18 cellular contexts compared by ENCODE assay signal in the genomic region with DNA sequence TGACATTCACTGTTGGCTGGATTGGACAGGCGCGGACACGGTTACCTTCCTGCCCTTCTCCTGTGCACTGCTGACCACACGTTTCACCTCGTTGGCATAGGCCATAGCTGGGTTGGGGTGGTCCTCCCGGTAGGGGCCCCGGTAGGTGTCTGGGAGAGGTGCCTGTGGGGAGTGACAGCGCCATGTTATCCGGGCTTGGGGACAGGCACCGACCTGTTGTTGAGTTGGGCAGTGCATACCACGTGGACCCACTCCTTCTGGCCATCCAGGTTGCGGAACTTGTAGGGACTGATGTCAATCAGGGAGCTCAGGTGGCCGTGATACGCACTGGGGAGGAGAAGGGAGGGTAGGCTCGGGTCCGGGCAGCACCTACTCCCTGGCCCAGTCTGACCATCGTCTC. TPM values are rescaled to one million over a fixed set of nuclear protein-coding genes. Genes with fewer than 3 reads are reported as not detected.
A peak's percentile ranks its signal among the peaks of the same experiment; 100 is the strongest.
DNase-seq lines count a peak whose midpoint lies in the region; ATAC-seq, FAIRE-seq and TF ChIP-seq lines count a peak whose summit lies in the region.
"Had no signal": no experiment of that assay in that cellular context is flagged by ENCODE, and none has a peak within 500 bp of the region (broad histone marks: within the 10 kb centered on the region; RNA-seq: fewer than 3 reads in every experiment).

No MANE protein-coding gene starts in this region.

- H3K4me1 Mint-ChIP-seq in stimulated activated effector memory CD8-positive, alpha-beta T cell treated with anti-CD3 and anti-CD28 coated beads, Interleukin-12 subunit alpha, Interleukin-12 subunit beta, amount 100 ng/mL, for 72 hours: peaks cover 72% of the 10 kb centered on the region
- peaks cover 35 to 64% (median 51%) of the 10 kb centered on the region in 4 donors for H3K4me1 Mint-ChIP-seq in CD4-positive, alpha-beta memory T cell

- no peak overlapping the region for H3K27ac ChIP-seq in left ventricle myocardium inferior (replicated peaks)
- peak overlapping the region; percentile 37 for H3K27ac ChIP-seq in RWPE1
- no peak overlapping the region for H3K27ac ChIP-seq in kidney (ENCODE audit: low read depth in 2 of 2, low read length in 2 of 2)
- H3K27ac ChIP-seq in CD4-positive, alpha-beta memory T cell (ENCODE audit: low read depth, low read length): no peak overlapping the region
- H3K27ac ChIP-seq: SJSA1 had no signal

- FAIRE-seq in kidney (lab: Jason Lieb, UNC): no peak
- FAIRE-seq: A204.1 had no signal

- DNase-seq in left ventricle myocardium inferior (peak; percentile 9), cardiac septum (ENCODE audit: low spot score) (no peak), RWPE1 (ENCODE audit: low spot score) (no peak), kidney (peak; percentile 67), NCI-H1694 treated with DMSO at 0.1 percent for 48 hours (lab: John Stamatoyannopoulos, UW) (no peak)
- DNase-seq in stimulated activated effector memory CD8-positive, alpha-beta T cell treated with anti-CD3 and anti-CD28 coated beads, Interleukin-12 subunit alpha, Interleukin-12 subunit beta, amount 100 ng/mL, for 72 hours (ENCODE audit: low spot score in 2 of 2): no peak
- no peak for DNase-seq in CD4-positive, alpha-beta memory T cell
- DNase-seq: C1 segment of cervical spinal cord, EL, HCEC 1CT, IMR-90, NCI-H1105 treated with DMSO at 0.1 percent for 48 hours, NCI-H187, NCI-H69 had no signal

- H3K4me3 ChIP-seq in left ventricle myocardium inferior (no peak overlapping the region), kidney (ENCODE audit: low read length in 2 of 2) (no peak overlapping the region)
- H3K4me3 ChIP-seq in CD4-positive, alpha-beta memory T cell (ENCODE audit: low read length in 2 of 2): no peak overlapping the region
- H3K4me3 ChIP-seq: SJSA1 had no signal

- no peak overlapping the region for H3K4me3 Mint-ChIP-seq in stimulated activated effector memory CD8-positive, alpha-beta T cell treated with anti-CD3 and anti-CD28 coated beads, Interleukin-12 subunit alpha, Interleukin-12 subunit beta, amount 100 ng/mL, for 72 hours
- no peak overlapping the region for H3K4me3 Mint-ChIP-seq in CD4-positive, alpha-beta memory T cell

- CTCF ChIA-PET in RWPE1 (lab: Yijun Ruan, JAX): interaction anchor here (0.6 to 1.0 kb wide), 2 partner anchors 11 to 20 kb away, joined by 3 read pairs; a partner anchor contains a TSS
- CTCF ChIA-PET in CD4-positive, alpha-beta memory T cell (lab: Charles Lee; ENCODE audit: partially characterized antibody): no interaction called here

- H3K9ac ChIP-seq in kidney (ENCODE audit: low read length in 2 of 2): no peak overlapping the region

- H3K27ac Mint-ChIP-seq in stimulated activated effector memory CD8-positive, alpha-beta T cell treated with anti-CD3 and anti-CD28 coated beads, Interleukin-12 subunit alpha, Interleukin-12 subunit beta, amount 100 ng/mL, for 72 hours: peak overlapping the region; percentile 91
- H3K27ac Mint-ChIP-seq in CD4-positive, alpha-beta memory T cell: no peak overlapping the region

- H3K9me3 ChIP-seq in left ventricle myocardium inferior (replicated peaks): peaks cover 4% of the 10 kb centered on the region
- no peaks in the 10 kb centered on the region for H3K9me3 ChIP-seq in kidney (ENCODE audit: control insufficient read depth in 1 of 2, low read length in 2 of 2)
- H3K9me3 ChIP-seq in CD4-positive, alpha-beta memory T cell (ENCODE audit: control insufficient read depth in 1 of 2, low read length in 2 of 2): no peaks in the 10 kb centered on the region
- H3K9me3 ChIP-seq: SJSA1 had no signal

- no peaks in the 10 kb centered on the region for H3K9me3 Mint-ChIP-seq in stimulated activated effector memory CD8-positive, alpha-beta T cell treated with anti-CD3 and anti-CD28 coated beads, Interleukin-12 subunit alpha, Interleukin-12 subunit beta, amount 100 ng/mL, for 72 hours
- H3K9me3 Mint-ChIP-seq in CD4-positive, alpha-beta memory T cell: no peaks in the 10 kb centered on the region

- H3K4me1 ChIP-seq in left ventricle myocardium inferior: peaks cover 8% of the 10 kb centered on the region
- H3K4me1 ChIP-seq in kidney (ENCODE audit: control insufficient read depth in 1 of 2, insufficient read depth in 1 of 2, low read depth in 1 of 2, low read length in 2 of 2): peaks cover 0 to 5% of the 10 kb centered on the region in 2 donors
- H3K4me1 ChIP-seq in CD4-positive, alpha-beta memory T cell (ENCODE audit: insufficient read depth, low read length): peaks cover 11% of the 10 kb centered on the region
- H3K4me1 ChIP-seq: SJSA1 had no signal

- H3K36me3 ChIP-seq in left ventricle myocardium inferior (peaks cover 78% of the 10 kb centered on the region), kidney (ENCODE audit: control insufficient read depth in 1 of 2, insufficient read depth in 2 of 2, low read length in 2 of 2) (peaks cover 13 to 30% of the 10 kb centered on the region in 2 donors)
- H3K36me3 ChIP-seq in CD4-positive, alpha-beta memory T cell (ENCODE audit: insufficient read depth, low read length): peaks cover 52% of the 10 kb centered on the region

- POLR2A ChIA-PET in RWPE1 (lab: Yijun Ruan, JAX; ENCODE audit: low non-redundant PET): interaction anchor here (0.6 kb wide), 1 partner anchor 453 kb away, joined by 3 read pairs; no protein-coding TSS in a partner anchor
- POLR2A ChIA-PET in CD4-positive, alpha-beta memory T cell (lab: Charles Lee; ENCODE audit: partially characterized antibody): interaction anchor here (1.4 kb wide), 1 partner anchor 20 kb away, joined by 4 read pairs; a partner anchor contains a TSS

- no peak for ATAC-seq in stimulated activated effector memory CD8-positive, alpha-beta T cell treated with anti-CD3 and anti-CD28 coated beads, Interleukin-12 subunit alpha, Interleukin-12 subunit beta, amount 100 ng/mL, for 72 hours
- no peak for ATAC-seq in GM21360 (IDR thresholded peaks at IDR 0.05; ENCODE audit: unreplicated experiment)

- intact Hi-C loops in left ventricle myocardium inferior (cut with micrococcal nuclease) (no loop called here), cardiac septum (cut with DNase I) (no loop called here), kidney (cut with DNase I) (no loop called here)
- intact Hi-C loops in CD4-positive, alpha-beta memory T cell (cut with micrococcal nuclease): no loop called here

- no peaks in the 10 kb centered on the region for H3K27me3 ChIP-seq in left ventricle myocardium inferior (ENCODE audit: low read depth)
- H3K27me3 ChIP-seq in CD4-positive, alpha-beta memory T cell (ENCODE audit: insufficient read depth, low read length): no peaks in the 10 kb centered on the region
- H3K27me3 ChIP-seq: SJSA1 had no signal

- no peak for TF ChIP-seq CTCF in left ventricle myocardium inferior (IDR thresholded peaks at IDR 0.05; ENCODE audit: borderline replicate concordance)
- no peak for TF ChIP-seq CTCF in RWPE1 (conservative IDR thresholded peaks at IDR 0.05; ENCODE audit: low read depth)
- no peak for TF ChIP-seq CTCF in kidney (IDR thresholded peaks at IDR 0.05; ENCODE audit: borderline replicate concordance, extremely low read depth, insufficient read depth)

- H3K27me3 Mint-ChIP-seq in CD4-positive, alpha-beta memory T cell: no peaks in the 10 kb centered on the region

- peaks cover 92% of the 10 kb centered on the region for H3K36me3 Mint-ChIP-seq in stimulated activated effector memory CD8-positive, alpha-beta T cell treated with anti-CD3 and anti-CD28 coated beads, Interleukin-12 subunit alpha, Interleukin-12 subunit beta, amount 100 ng/mL, for 72 hours
- peaks cover 50 to 66% of the 10 kb centered on the region in 2 donors for H3K36me3 Mint-ChIP-seq in CD4-positive, alpha-beta memory T cell

RNA-seq across cellular contexts. Expression of a gene that starts 8.2 kb away (rescaled TPM):
- total RNA-seq in left ventricle myocardium inferior (34.0 TPM), cardiac septum (55.3 TPM), kidney (116 TPM)
- 35.3 TPM for polyA plus RNA-seq in kidney (ENCODE audit: insufficient read depth, low read depth, low replicate concordance)
- 100 to 1,000 TPM; 234 to 251 TPM for total RNA-seq in CD4-positive, alpha-beta memory T cell
- polyA plus RNA-seq in CD4-positive, alpha-beta memory T cell: 10 to 100 TPM; 38.7 to 44.6 TPM

RNA-seq across cellular contexts. Expression of a gene that starts 20.1 kb away (rescaled TPM):
- total RNA-seq in left ventricle myocardium inferior (85.2 TPM), cardiac septum (105 TPM), kidney (130 TPM)
- 81.8 TPM for polyA plus RNA-seq in kidney (ENCODE audit: insufficient read depth, low read depth, low replicate concordance)
- 10 to 100 TPM; 82.1 to 85.3 TPM for total RNA-seq in CD4-positive, alpha-beta memory T cell
- 10 to 100 TPM; 29.4 to 75.3 TPM for polyA plus RNA-seq in CD4-positive, alpha-beta memory T cell

RNA-seq across cellular contexts. Expression of a gene that starts 37.2 kb away (rescaled TPM):
- total RNA-seq in left ventricle myocardium inferior (not detected), cardiac septum (not detected), kidney (not detected)
- polyA plus RNA-seq in kidney (ENCODE audit: insufficient read depth, low read depth, low replicate concordance): not detected
- not detected for total RNA-seq in CD4-positive, alpha-beta memory T cell
- polyA plus RNA-seq in CD4-positive, alpha-beta memory T cell: not detected
- total RNA-seq: IMR-90, RPMI7951, SJSA1 had no signal
- polyA plus RNA-seq: IMR-90 had no signal

Comparison
In these comparisons a context has a peak if more than half of its experiments do, and no peak if none do; other contexts are left out.
1. DNase-seq: peak in left ventricle myocardium inferior (single experiment) and kidney (single experiment); none in cardiac septum (single experiment), RWPE1 (single experiment), stimulated activated effector memory CD8-positive, alpha-beta T cell treated with anti-CD3 and anti-CD28 coated beads, Interleukin-12 subunit alpha, Interleukin-12 subunit beta, amount 100 ng/mL, for 72 hours (0 of 2), NCI-H1694 treated with DMSO at 0.1 percent for 48 hours (single experiment) and CD4-positive, alpha-beta memory T cell (0 of 5).